ENCODE assay signal across 25 cellular contexts in the genomic region with DNA sequence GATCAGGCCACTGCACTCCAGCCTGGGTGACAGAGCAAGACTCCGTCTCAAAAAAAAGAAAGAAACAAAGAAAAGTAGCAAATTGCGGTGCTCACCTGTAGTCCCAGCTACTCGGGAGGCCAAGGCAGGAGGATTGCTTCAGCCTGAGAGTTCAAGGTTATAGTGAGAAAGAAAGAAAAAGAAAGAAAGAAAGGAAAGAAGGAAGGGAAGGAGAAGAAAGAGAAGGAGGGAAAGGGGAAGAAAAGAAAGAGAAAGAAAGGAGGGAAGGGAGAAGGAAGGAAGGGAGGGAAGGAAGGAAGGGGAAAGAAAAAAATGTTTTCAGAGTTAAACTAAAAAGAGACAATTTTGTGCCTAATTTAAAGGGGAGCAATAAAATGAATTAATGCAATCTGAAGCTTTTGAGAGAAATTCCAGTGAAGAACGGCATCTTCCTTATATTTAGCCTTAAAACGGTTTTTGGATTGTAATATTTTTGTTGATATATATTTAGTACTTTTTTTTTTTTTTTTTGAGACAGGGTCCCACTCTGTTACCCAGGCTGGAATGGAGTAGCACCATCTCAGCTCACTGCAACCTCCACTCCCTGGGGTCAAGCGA. TPM values are rescaled to one million over a fixed set of nuclear protein-coding genes. Genes with fewer than 3 reads are reported as not detected.
DNase-seq lines count a peak whose midpoint lies in the region; ATAC-seq and TF ChIP-seq lines count a peak whose summit lies in the region.
"Had no signal": no experiment of that assay in that cellular context is flagged by ENCODE, and none has a peak within 500 bp of the region (broad histone marks: within the 10 kb centered on the region; RNA-seq: fewer than 3 reads in every experiment).

No MANE protein-coding gene starts in this region.

- H3K9me3 ChIP-seq in H9 (ENCODE audit: control insufficient read depth, low read depth, low read length) (no peaks in the 10 kb centered on the region), endodermal cell (ENCODE audit: control insufficient read depth, low read length) (no peaks in the 10 kb centered on the region), smooth muscle cell (replicated peaks; ENCODE audit: low read depth) (no peaks in the 10 kb centered on the region)
- H3K9me3 ChIP-seq: BE2C had no signal

- no peak overlapping the region for H2BK20ac ChIP-seq in H9 (ENCODE audit: low read depth, low read length, poor library complexity, severe bottlenecking)

- ATAC-seq in left ventricle myocardium superior = no peak
- ATAC-seq: Panc1 had no signal

- H2BK5ac ChIP-seq in H9 (ENCODE audit: insufficient read length, low read length) = no peak overlapping the region

- H3K4me3 ChIP-seq in endodermal cell (ENCODE audit: low read length) = no peak overlapping the region
- no peak overlapping the region for H3K4me3 ChIP-seq in smooth muscle cell
- H3K4me3 ChIP-seq: SK-N-MC had no signal

- H3K27me3 Mint-ChIP-seq in H9 (ENCODE audit: low read depth) (peaks cover 1% of the 10 kb centered on the region; the same call in 1 of the 2 replicates), endodermal cell (ENCODE audit: insufficient read depth) (no peaks in the 10 kb centered on the region)
- H3K27me3 Mint-ChIP-seq: CD8-positive, alpha-beta memory T cell had no signal

- no peak overlapping the region for H3K4ac ChIP-seq in H9 (ENCODE audit: low read depth, low read length)

- H3K18ac ChIP-seq in H9 (ENCODE audit: insufficient read length, low read depth, low read length) = no peak overlapping the region

- no peak overlapping the region for H3K27ac ChIP-seq in H9 (ENCODE audit: insufficient read length, low read depth, low read length)
- H3K27ac ChIP-seq in RWPE1 = 0 out of 2 replicates have a peak overlapping the region, but pooled peaks have one; percentile 12
- H3K27ac ChIP-seq in endodermal cell (ENCODE audit: low read depth, low read length) = no peak overlapping the region
- peak overlapping the region; percentile 55 for H3K27ac ChIP-seq in smooth muscle cell (ENCODE audit: low read depth)

- H3T11ph ChIP-seq in H9 (ENCODE audit: low read length) = no peak overlapping the region

- no peak overlapping the region for H4K91ac ChIP-seq in H9 (ENCODE audit: insufficient read length, low read depth, low read length)

- H3K4me1 ChIP-seq in H9 (ENCODE audit: insufficient read depth, low read length) (no peaks in the 10 kb centered on the region), endodermal cell (ENCODE audit: control insufficient read depth, insufficient read depth, low read length) (no peaks in the 10 kb centered on the region), smooth muscle cell (ENCODE audit: low read depth) (no peaks in the 10 kb centered on the region)
- H3K4me1 ChIP-seq: BE2C had no signal

- H2BK120ac ChIP-seq in H9 (ENCODE audit: low read depth, low read length, poor library complexity, severe bottlenecking) = no peak overlapping the region

- no peak overlapping the region for H2BK15ac ChIP-seq in H9 (ENCODE audit: low read depth, low read length)

- H3K4me1 Mint-ChIP-seq in H9 (no peaks in the 10 kb centered on the region), endodermal cell (no peaks in the 10 kb centered on the region)
- H3K4me1 Mint-ChIP-seq: CD14-positive monocyte had no signal

- intact Hi-C loops in left ventricle myocardium superior (cut with micrococcal nuclease) = no loop called here

- H3K27ac Mint-ChIP-seq in H9 (peak overlapping the region; percentile 44 to 73 (median 56); a peak in 4 of 7 replicates), endodermal cell (peak overlapping the region; percentile 35)

- H3K36me3 ChIP-seq in endodermal cell (ENCODE audit: control insufficient read depth, insufficient read depth, low read length) (peaks cover 63% of the 10 kb centered on the region), smooth muscle cell (ENCODE audit: low read depth) (peaks cover 9% of the 10 kb centered on the region)

- peaks cover 13 to 40% (median 14%) of the 10 kb centered on the region in 3 experiments; a peak in 6 of 7 replicates for H3K36me3 Mint-ChIP-seq in H9 (ENCODE audit: insufficient read depth in 1 of 3, low read depth in 3 of 3)
- H3K36me3 Mint-ChIP-seq in endodermal cell (ENCODE audit: low read depth) = peaks cover 46% of the 10 kb centered on the region

- no CpG with 5 or more reads among the region's 6 CpGs for WGBS in H9 (ENCODE audit: extremely low coverage, insufficient read length, low lambda C conversion rate)
- 97 to 98% methylated on average over 3 to 6 of the region's 6 CpGs for WGBS in endodermal cell (ENCODE audit: insufficient coverage in 1 of 2, insufficient read length in 1 of 2), 2 experiments
- WGBS in smooth muscle cell (ENCODE audit: low lambda C conversion rate) = 94% methylated on average over 6 of the region's 6 CpGs

- POLR2A ChIA-PET in RWPE1 (lab: Yijun Ruan, JAX; ENCODE audit: low non-redundant PET) = no interaction called here

- DNase-seq in H9 (no peak), RWPE1 (ENCODE audit: low spot score) (no peak), endodermal cell (no peak), smooth muscle cell (lab: John Stamatoyannopoulos, UW; ENCODE audit: unreplicated experiment) (no peak), left ventricle myocardium superior (no peak), NK-92 (lab: John Stamatoyannopoulos, UW; ENCODE audit: unreplicated experiment) (no peak), cerebellar nuclear complex (lab: John Stamatoyannopoulos, UW) (no peak), NCI-H69 (lab: John Stamatoyannopoulos, UW) (no peak)
- DNase-seq: BE2C; Calu3; CD8-positive, alpha-beta memory T cell; DMS79 treated with DMSO at 0.1 percent for 48 hours; GF-D8; H7; Karpas-422; NCI-H1092; NCI-H1417 treated with DMSO at 0.1 percent for 48 hours; NCI-H1694 treated with DMSO at 0.1 percent for 48 hours; NCI-H2081; NCI-H2227 treated with DMSO at 0.1 percent for 48 hours; NCI-H526 treated with DMSO at 0.1 percent for 48 hours; SHP77 treated with DMSO at 0.1 percent for 48 hours had no signal

- no peak overlapping the region for H2AFZ ChIP-seq in H9 (ENCODE audit: low read length)
- H2AFZ ChIP-seq in smooth muscle cell (ENCODE audit: low read depth) = no peak overlapping the region

- CTCF ChIA-PET in RWPE1 (lab: Yijun Ruan, JAX) = interaction anchor here (0.6 kb wide), 1 partner anchor 168 kb away, joined by 3 read pairs; no protein-coding TSS in a partner anchor

- H3K9me3 Mint-ChIP-seq in H9 (no peaks in the 10 kb centered on the region), endodermal cell (no peaks in the 10 kb centered on the region)
- H3K9me3 Mint-ChIP-seq: CD14-positive monocyte; CD8-positive, alpha-beta memory T cell had no signal

- H4K20me1 ChIP-seq in H9 (ENCODE audit: control insufficient read depth, insufficient read depth, insufficient read length) (no peaks in the 10 kb centered on the region), smooth muscle cell (ENCODE audit: low read depth) (peaks cover 3% of the 10 kb centered on the region)

- H3K23me2 ChIP-seq in H9 (ENCODE audit: insufficient read length, low read depth, low read length, poor library complexity, severe bottlenecking) = no peaks in the 10 kb centered on the region

- TF ChIP-seq CTCF in H9 (conservative IDR thresholded peaks at IDR 0.05) (no peak), RWPE1 (conservative IDR thresholded peaks at IDR 0.05; ENCODE audit: low read depth) (no peak), endodermal cell (conservative IDR thresholded peaks at IDR 0.05) (no peak), smooth muscle cell (IDR thresholded peaks at IDR 0.05; ENCODE audit: borderline replicate concordance, insufficient read depth, poor library complexity, severe bottlenecking) (no peak)

- H3K9ac ChIP-seq in H9 (ENCODE audit: extremely low read depth, insufficient read length, low read length) = no peak overlapping the region
- H3K9ac ChIP-seq in endodermal cell (ENCODE audit: extremely low read depth, low read length, poor library complexity, severe bottlenecking) = no peak overlapping the region
- no peak overlapping the region for H3K9ac ChIP-seq in smooth muscle cell (ENCODE audit: low read depth)

- no peak overlapping the region for H3K23ac ChIP-seq in H9 (ENCODE audit: insufficient read length, low read depth, low read length)

- H2AK5ac ChIP-seq in H9 (ENCODE audit: insufficient read length, low read length) = no peak overlapping the region

- H3K56ac ChIP-seq in H9 (ENCODE audit: insufficient read length, low read depth, low read length) = no peak overlapping the region

- no peak overlapping the region for H3K14ac ChIP-seq in H9 (ENCODE audit: insufficient read depth, low read length)

- no peaks in the 10 kb centered on the region for H3K79me1 ChIP-seq in H9 (ENCODE audit: insufficient read depth, low read depth, low read length, poor library complexity, severe bottlenecking)

- no peak overlapping the region for H4K5ac ChIP-seq in H9 (ENCODE audit: insufficient read length, low read depth, low read length)

- no peak overlapping the region for H2BK12ac ChIP-seq in H9 (ENCODE audit: insufficient read length, low read depth, low read length)

- no peak overlapping the region for H4K8ac ChIP-seq in H9 (replicated peaks; ENCODE audit: insufficient read length, low read depth, low read length)

- H3K27me3 ChIP-seq in H9 (ENCODE audit: insufficient read depth, low read length) (no peaks in the 10 kb centered on the region), endodermal cell (ENCODE audit: control insufficient read depth, insufficient read depth, low read length, poor library complexity, severe bottlenecking) (no peaks in the 10 kb centered on the region), smooth muscle cell (ENCODE audit: low read depth) (no peaks in the 10 kb centered on the region)
- H3K27me3 ChIP-seq: BE2C had no signal

- peaks cover 16% of the 10 kb centered on the region for H3F3A ChIP-seq in smooth muscle cell (ENCODE audit: low read depth)

- H3K79me2 ChIP-seq in H9 (ENCODE audit: insufficient read depth, low read length) = no peaks in the 10 kb centered on the region
- H3K79me2 ChIP-seq in smooth muscle cell (ENCODE audit: low read depth) = no peaks in the 10 kb centered on the region

- H3K4me3 Mint-ChIP-seq in H9 (no peak overlapping the region), endodermal cell (no peak overlapping the region)
- H3K4me3 Mint-ChIP-seq: CD14-positive monocyte; CD8-positive, alpha-beta memory T cell had no signal

- no peak overlapping the region for H3K4me2 ChIP-seq in H9 (ENCODE audit: insufficient read depth, insufficient read length, low read length)
- H3K4me2 ChIP-seq in smooth muscle cell = no peak overlapping the region

RNA-seq across cellular contexts. Expression of gene RSBN1L, which starts 47.4 kb away (rescaled TPM):
- total RNA-seq in H9 (2021) (20.6 and 20.7 TPM in 2 replicates), endodermal cell (10 to 100 TPM; 17.6 to 19.9 TPM), smooth muscle cell (12.6 and 26.2 TPM in 2 replicates), left ventricle myocardium superior (10.1 TPM)
- polyA plus RNA-seq in endodermal cell (2013, experiment 1 of 2) = 18.2 TPM
- polyA plus RNA-seq in endodermal cell (2013, experiment 2 of 2) = 16.0 TPM
- polyA plus RNA-seq in smooth muscle cell = 3.7 and 3.8 TPM in 2 replicates

Comparison
In these comparisons a context has a peak if more than half of its experiments do, and no peak if none do; other contexts are left out.
1. H3K27ac ChIP-seq: peak in RWPE1 (single experiment) and smooth muscle cell (single experiment); none in H9 (single experiment) and endodermal cell (single experiment).